ENCODE assay signal across 10 cellular contexts in the genomic region with DNA sequence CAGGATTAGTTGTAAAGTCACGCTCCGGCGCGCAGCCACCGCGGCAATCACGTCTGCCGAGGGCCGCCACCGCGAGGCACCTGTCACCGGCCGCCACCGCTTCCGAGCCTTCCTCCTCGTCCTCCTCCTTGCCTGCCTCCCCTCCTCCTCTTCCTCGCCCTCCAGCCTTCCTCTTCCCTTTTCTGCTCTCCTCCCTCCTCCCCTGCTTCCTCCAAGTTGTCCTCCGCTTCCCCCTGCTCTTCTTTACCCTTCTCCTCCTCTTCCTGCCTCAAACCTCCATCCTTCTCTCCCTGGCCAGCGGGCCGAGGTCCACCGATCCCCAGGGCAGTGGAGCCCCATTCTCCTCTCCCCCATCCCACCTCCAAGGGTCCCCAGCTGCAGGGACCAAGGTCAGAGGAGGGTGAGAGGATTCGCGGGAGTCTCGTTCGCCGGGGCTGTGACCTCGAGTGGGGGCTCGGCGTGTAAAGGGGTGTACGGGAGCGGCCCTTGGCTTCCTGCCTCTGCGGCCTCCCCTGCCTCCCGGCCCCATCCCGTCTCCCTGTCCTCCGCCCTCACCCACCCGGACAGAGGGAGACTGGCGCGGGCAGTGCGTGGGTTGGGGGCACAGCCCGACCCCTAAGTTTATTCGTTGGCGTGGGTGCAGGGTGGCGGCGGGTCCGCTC.
A peak's percentile ranks its signal among the peaks of the same experiment; 100 is the strongest.
DNase-seq lines count a peak whose midpoint lies in the region; ATAC-seq, FAIRE-seq and TF ChIP-seq lines count a peak whose summit lies in the region.
"Had no signal": no experiment of that assay in that cellular context is flagged by ENCODE, and none has a peak within 500 bp of the region (broad histone marks: within the 10 kb centered on the region; RNA-seq: fewer than 3 reads in every experiment).

No MANE protein-coding gene starts in this region.

- no peak for FAIRE-seq in HepG2 (lab: Jason Lieb, UNC)

- no peaks in the 10 kb centered on the region for H3K79me2 ChIP-seq in HepG2 (ENCODE audit: insufficient read depth, low read length)

- no peaks in the 10 kb centered on the region for H3K36me3 ChIP-seq in HepG2 (replicated peaks in 1 of 2; ENCODE audit: control insufficient read depth in 1 of 2, insufficient read depth in 2 of 2, low read length in 2 of 2)
- H3K36me3 ChIP-seq in right lobe of liver: no peaks in the 10 kb centered on the region
- no peaks in the 10 kb centered on the region for H3K36me3 ChIP-seq in lower lobe of right lung

- H3K4me1 ChIP-seq in HepG2 (ENCODE audit: insufficient read depth, low read length): peaks cover 20% of the 10 kb centered on the region; the same call in 1 of the 2 replicates
- peaks cover 0 to 7% (median 0%) of the 10 kb centered on the region in 4 donors for H3K4me1 ChIP-seq in right lobe of liver
- peaks cover 20% of the 10 kb centered on the region for H3K4me1 ChIP-seq in lower lobe of right lung

- no peak for TF ChIP-seq CTCF in HepG2 (CRISPR knock-in tag; IDR thresholded peaks at IDR 0.05)
- no peak for TF ChIP-seq CTCF in right lobe of liver (IDR thresholded peaks at IDR 0.05)
- TF ChIP-seq CTCF in lower lobe of right lung (IDR thresholded peaks at IDR 0.05): no peak
- no peak for TF ChIP-seq CTCF in type B pancreatic cell (conservative IDR thresholded peaks at IDR 0.05)

- no peak for TF ChIP-seq POLR2A in HepG2 (IDR thresholded peaks at IDR 0.05; ENCODE audit: insufficient read depth in 1 of 2, low read depth in 2 of 2, low read length in 2 of 2)
- no peak for TF ChIP-seq POLR2A in right lobe of liver (IDR thresholded peaks at IDR 0.05)

- peak overlapping the region; percentile 69 for H3K4me3 Mint-ChIP-seq in activated T-helper 2 cell treated with anti-CD3 and anti-CD28 coated beads, Interferon-gamma antibody, Interleukin-2, Interleukin-4, amounts not matched to agents 10 μg/mL and 5 μg/mL and 100 μg/mL, durations not matched to agents 14 hours and 24 hours and 36 hours (ENCODE audit: low read depth)
- peak overlapping the region; percentile 82 for H3K4me3 Mint-ChIP-seq in type B pancreatic cell

- POLR2A ChIA-PET in HepG2 (lab: Yijun Ruan, JAX): no interaction called here

- H3K9me3 Mint-ChIP-seq in activated T-helper 2 cell treated with anti-CD3 and anti-CD28 coated beads, Interferon-gamma antibody, Interleukin-2, Interleukin-4, amounts not matched to agents 10 μg/mL and 5 μg/mL and 100 μg/mL, durations not matched to agents 14 hours and 24 hours and 36 hours: peaks cover 3% of the 10 kb centered on the region
- peaks cover 6% of the 10 kb centered on the region for H3K9me3 Mint-ChIP-seq in type B pancreatic cell

- no TSS peak for BruUV-seq in HepG2 (replicated peaks; lab: Mats Ljungman, UMichigan)

- CTCF ChIA-PET in HepG2 (lab: Yijun Ruan, JAX; ENCODE audit: low intra/inter-chr PET ratio, low total read pairs): no interaction called here

- peaks cover 71% of the 10 kb centered on the region for H3K27me3 Mint-ChIP-seq in activated T-helper 2 cell treated with anti-CD3 and anti-CD28 coated beads, Interferon-gamma antibody, Interleukin-2, Interleukin-4, amounts not matched to agents 10 μg/mL and 5 μg/mL and 100 μg/mL, durations not matched to agents 14 hours and 24 hours and 36 hours (ENCODE audit: low read depth)
- peaks cover 79% of the 10 kb centered on the region for H3K27me3 Mint-ChIP-seq in type B pancreatic cell

- H3K9ac ChIP-seq in HepG2 (ENCODE audit: insufficient read depth, low read depth, low read length): no peak overlapping the region

- intact Hi-C loops in HepG2 (cut with micrococcal nuclease; ENCODE audit: unreplicated experiment): no loop called here
- intact Hi-C loops in right lobe of liver (cut with DNase I): no loop called here
- intact Hi-C loops in activated T-helper 2 cell treated with anti-CD3 and anti-CD28 coated beads, Interferon-gamma antibody, Interleukin-2, Interleukin-4, amounts not matched to agents 10 μg/mL and 5 μg/mL and 100 μg/mL, durations not matched to agents 14 hours and 24 hours and 36 hours (cut with micrococcal nuclease): loop anchor here (5.0 to 10.0 kb wide), 5 partner anchors 86 to 569 kb away; a partner anchor contains a TSS
- intact Hi-C loops in lower lobe of right lung (cut with DNase I): no loop called here

- TF ChIP-seq EP300 in HepG2 (IDR thresholded peaks at IDR 0.05; ENCODE audit: low read depth in 2 of 2, low read length in 2 of 2) (no peak), HepG2 (CRISPR knock-in tag; IDR thresholded peaks at IDR 0.05; ENCODE audit: borderline replicate concordance) (no peak)

- peak overlapping the region; percentile 32; the same call in 1 of the 2 replicates for H3K4me2 ChIP-seq in HepG2 (ENCODE audit: low read depth, low read length)

- H2AFZ ChIP-seq in HepG2 (ENCODE audit: low read length): no peak overlapping the region

- WGBS in HepG2 (ENCODE audit: low lambda C conversion rate): 12% methylated on average over 30 of the region's 45 CpGs
- WGBS in right lobe of liver (ENCODE audit: insufficient coverage, low coverage, low lambda C conversion rate, missing lambda C conversion rate): 2% methylated on average over 31 of the region's 45 CpGs

- in situ Hi-C loops in HepG2 (cut with HindIII; ENCODE audit: extremely low pct_ligation_motif_present, low pct_unique_long_range_greater_than_20kb): no loop called here

- TF ChIP-seq RAD21 in HepG2 (CRISPR knock-in tag; IDR thresholded peaks at IDR 0.05): no peak

- H3K4me1 Mint-ChIP-seq in activated T-helper 2 cell treated with anti-CD3 and anti-CD28 coated beads, Interferon-gamma antibody, Interleukin-2, Interleukin-4, amounts not matched to agents 10 μg/mL and 5 μg/mL and 100 μg/mL, durations not matched to agents 14 hours and 24 hours and 36 hours (ENCODE audit: low read depth): peaks cover 24% of the 10 kb centered on the region
- peaks cover 14% of the 10 kb centered on the region for H3K4me1 Mint-ChIP-seq in type B pancreatic cell (ENCODE audit: unreplicated experiment)

- no peaks in the 10 kb centered on the region for H3K9me3 ChIP-seq in HepG2 (ENCODE audit: low read length)
- H3K9me3 ChIP-seq in right lobe of liver: no peaks in the 10 kb centered on the region
- H3K9me3 ChIP-seq in lower lobe of right lung: no peaks in the 10 kb centered on the region

- H3K27ac ChIP-seq in HepG2 (ENCODE audit: extremely low read length, insufficient read depth, low read length): no peak overlapping the region
- no peak overlapping the region for H3K27ac ChIP-seq in right lobe of liver
- no peak overlapping the region for H3K27ac ChIP-seq in lower lobe of right lung

- no peaks in the 10 kb centered on the region for H4K20me1 ChIP-seq in HepG2 (ENCODE audit: insufficient read depth, low read length)

- H3K27me3 ChIP-seq in HepG2 (ENCODE audit: control insufficient read depth in 1 of 2, insufficient read depth in 2 of 2, low read length in 2 of 2): peaks cover 12 to 78% of the 10 kb centered on the region in 2 experiments
- peaks cover 0 to 37% of the 10 kb centered on the region in 2 donors for H3K27me3 ChIP-seq in right lobe of liver
- peaks cover 88% of the 10 kb centered on the region for H3K27me3 ChIP-seq in lower lobe of right lung (ENCODE audit: low read depth)

- no peak overlapping the region for H3K27ac Mint-ChIP-seq in activated T-helper 2 cell treated with anti-CD3 and anti-CD28 coated beads, Interferon-gamma antibody, Interleukin-2, Interleukin-4, amounts not matched to agents 10 μg/mL and 5 μg/mL and 100 μg/mL, durations not matched to agents 14 hours and 24 hours and 36 hours
- peak overlapping the region; percentile 80 for H3K27ac Mint-ChIP-seq in type B pancreatic cell

- peak overlapping the region in 2 of 3 experiments; percentile 28 to 40; a peak in 3 of 6 replicates for H3K4me3 ChIP-seq in HepG2 (replicated peaks in 1 of 3; ENCODE audit: insufficient read depth in 1 of 3, low read depth in 2 of 3, low read length in 3 of 3)
- no peak overlapping the region for H3K4me3 ChIP-seq in right lobe of liver
- peak overlapping the region; percentile 23 for H3K4me3 ChIP-seq in lower lobe of right lung

- DNase-seq in HepG2 (ENCODE audit: low spot score) (no peak), right lobe of liver (no peak), lower lobe of right lung (no peak), type B pancreatic cell (ENCODE audit: extremely low spot score, unreplicated experiment) (no peak)
- no peak for DNase-seq in activated T-helper 2 cell treated with anti-CD3 and anti-CD28 coated beads, Interferon-gamma antibody, Interleukin-2, Interleukin-4, amounts not matched to agents 10 μg/mL and 5 μg/mL and 100 μg/mL, durations not matched to agents 14 hours and 24 hours and 36 hours (ENCODE audit: low spot score)
- DNase-seq: Karpas-422; NK-92 treated with Interleukin-12 subunit alpha and Interleukin-12 subunit beta, amount 100 ng/mL, for 24 hours had no signal

- peaks cover 8% of the 10 kb centered on the region for H3K36me3 Mint-ChIP-seq in activated T-helper 2 cell treated with anti-CD3 and anti-CD28 coated beads, Interferon-gamma antibody, Interleukin-2, Interleukin-4, amounts not matched to agents 10 μg/mL and 5 μg/mL and 100 μg/mL, durations not matched to agents 14 hours and 24 hours and 36 hours (ENCODE audit: low read depth)
- no peaks in the 10 kb centered on the region for H3K36me3 Mint-ChIP-seq in type B pancreatic cell

- peak; percentile 18; the same call in 2 of the 3 replicates for ATAC-seq in HepG2
- no peak for ATAC-seq in right lobe of liver
- peak in 1 of 2 donors; percentile 15 for ATAC-seq in lower lobe of right lung
- ATAC-seq in GM19395 (IDR thresholded peaks at IDR 0.05; ENCODE audit: unreplicated experiment): no peak
- ATAC-seq in GM19023 (IDR thresholded peaks at IDR 0.05; ENCODE audit: unreplicated experiment): no peak
- ATAC-seq in HG02970 (IDR thresholded peaks at IDR 0.05; ENCODE audit: low FRiP score, unreplicated experiment): no peak

TF ChIP-seq in HepG2, 621 proteins besides CTCF, POLR2A, EP300 and RAD21 (continues in another document):
- TF ChIP-seq ZBTB7B (CRISPR knock-in tag; IDR thresholded peaks at IDR 0.05): no peak
- TF ChIP-seq, protein P1, sequence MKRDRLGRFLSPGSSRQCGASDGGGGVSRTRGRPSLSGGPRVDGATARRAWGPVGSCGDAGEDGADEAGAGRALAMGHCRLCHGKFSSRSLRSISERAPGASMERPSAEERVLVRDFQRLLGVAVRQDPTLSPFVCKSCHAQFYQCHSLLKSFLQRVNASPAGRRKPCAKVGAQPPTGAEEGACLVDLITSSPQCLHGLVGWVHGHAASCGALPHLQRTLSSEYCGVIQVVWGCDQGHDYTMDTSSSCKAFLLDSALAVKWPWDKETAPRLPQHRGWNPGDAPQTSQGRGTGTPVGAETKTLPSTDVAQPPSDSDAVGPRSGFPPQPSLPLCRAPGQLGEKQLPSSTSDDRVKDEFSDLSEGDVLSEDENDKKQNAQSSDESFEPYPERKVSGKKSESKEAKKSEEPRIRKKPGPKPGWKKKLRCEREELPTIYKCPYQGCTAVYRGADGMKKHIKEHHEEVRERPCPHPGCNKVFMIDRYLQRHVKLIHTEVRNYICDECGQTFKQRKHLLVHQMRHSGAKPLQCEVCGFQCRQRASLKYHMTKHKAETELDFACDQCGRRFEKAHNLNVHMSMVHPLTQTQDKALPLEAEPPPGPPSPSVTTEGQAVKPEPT (CRISPR knock-in tag; IDR thresholded peaks at IDR 0.05; ENCODE audit: low read depth): no peak

Comparison
In these comparisons a context has a peak if more than half of its experiments do, and no peak if none do; other contexts are left out.
1. H3K4me3 ChIP-seq: peak in HepG2 (2 of 3) and lower lobe of right lung (single experiment); none in right lobe of liver (0 of 3).